Comparison of ENCODE assay signal across 8 cellular contexts in the genomic region with DNA sequence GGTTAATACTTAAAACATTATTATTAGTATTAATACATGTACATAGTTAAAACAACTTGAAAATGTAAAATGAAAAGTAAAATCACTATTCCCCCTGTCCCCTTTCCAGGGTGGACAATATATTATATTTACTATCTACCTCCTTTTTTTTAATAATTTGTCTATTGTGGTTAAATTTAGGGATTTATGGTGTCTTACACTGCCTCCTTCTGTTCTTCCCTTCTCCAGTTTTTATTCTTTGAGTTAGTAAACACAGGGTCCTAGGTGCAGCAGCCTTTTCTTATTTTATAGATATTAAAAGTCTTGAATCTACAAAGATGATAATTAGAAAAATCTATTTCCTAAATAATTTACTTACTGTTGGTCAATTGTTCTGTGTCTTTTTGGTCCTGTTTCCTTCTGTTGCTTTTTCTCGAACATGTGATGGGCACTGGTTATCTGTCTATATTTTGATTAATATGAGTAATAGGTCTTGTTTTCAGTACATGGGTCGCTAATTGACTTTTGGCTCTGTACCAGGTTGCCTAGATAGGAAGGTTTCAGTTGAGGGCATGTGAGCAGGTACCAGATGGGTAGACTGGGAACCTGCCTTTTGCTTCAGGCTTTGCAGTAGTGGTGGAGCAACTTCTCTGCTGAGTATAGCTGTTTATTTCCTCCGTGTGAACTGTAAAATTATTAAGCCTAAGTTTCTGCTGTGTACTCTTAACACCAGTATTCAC. TPM values are rescaled to one million over a fixed set of nuclear protein-coding genes. Genes with fewer than 3 reads are reported as not detected.
DNase-seq lines count a peak whose midpoint lies in the region; ATAC-seq and TF ChIP-seq lines count a peak whose summit lies in the region.

No MANE protein-coding gene starts in this region.

- H3K9ac ChIP-seq in trophoblast cell (ENCODE audit: low read length), result no peak overlapping the region

- DNase-seq in AG04450 (ENCODE audit: low read depth, low spot score), result no peak
- DNase-seq in GM13977 (ENCODE audit: low spot score), result peak; percentile 16
- DNase-seq in RKO (ENCODE audit: low spot score), result peak; percentile 46
- DNase-seq in esophagus muscularis mucosa (ENCODE audit: extremely low spot score), result no peak
- DNase-seq in trophoblast cell, result no peak
- DNase-seq in hippocampal formation (lab: John Stamatoyannopoulos, UW), result no peak
- DNase-seq in NCI-H187 (lab: John Stamatoyannopoulos, UW), result no peak

- in situ Hi-C loops in GM13977 (cut with MboI; ENCODE audit: low pct_unique_long_range_greater_than_20kb, low sequenced_read_pairs, unreplicated experiment), result no loop called here

- H4K8ac ChIP-seq in trophoblast cell (ENCODE audit: low read depth, low read length), result no peak overlapping the region

- peak overlapping the region; percentile 65 for H3K4me2 ChIP-seq in trophoblast cell (ENCODE audit: low read length)

- H2BK5ac ChIP-seq in trophoblast cell (ENCODE audit: low read depth, low read length, poor library complexity), result no peak overlapping the region

- no peak overlapping the region for H4K91ac ChIP-seq in trophoblast cell (ENCODE audit: low read depth, low read length)

- POLR2A ChIA-PET in AG04450 (lab: Yijun Ruan, JAX), result interaction anchor here (0.8 to 1.5 kb wide), 3 partner anchors 32 to 48 kb away, joined by 3 to 27 read pairs (median 4); a partner anchor contains a TSS

- TF ChIP-seq POLR2A in esophagus muscularis mucosa (IDR thresholded peaks at IDR 0.05; ENCODE audit: low read depth), result no peak

- CTCF ChIA-PET in AG04450 (lab: Charles Lee), result interaction anchor here (0.6 to 1.6 kb wide), 4 partner anchors 32 to 54 kb away, joined by 3 to 7 read pairs (median 4); a partner anchor contains a TSS

- H3K23ac ChIP-seq in trophoblast cell (ENCODE audit: low read length), result no peak overlapping the region

- H3K4me3 ChIP-seq in AG04450 (ENCODE audit: low read depth, low read length) (peak overlapping the region; percentile 98), esophagus muscularis mucosa (peak overlapping the region; percentile 62 to 83 (median 72)), trophoblast cell (ENCODE audit: low read depth, low read length) (no peak overlapping the region)

- no peak overlapping the region for H3K4ac ChIP-seq in trophoblast cell (ENCODE audit: low read depth, low read length)

- H2BK120ac ChIP-seq in trophoblast cell (ENCODE audit: insufficient read depth, low read length, poor library complexity), result no peak overlapping the region

- no peak overlapping the region for H2AFZ ChIP-seq in trophoblast cell (ENCODE audit: insufficient read depth, low read length, poor library complexity)

- no peak overlapping the region for H3K14ac ChIP-seq in trophoblast cell (ENCODE audit: low read length)

- peaks cover 10% of the 10 kb centered on the region for H3K79me1 ChIP-seq in trophoblast cell (ENCODE audit: low read length)

- no peak overlapping the region for H4K12ac ChIP-seq in trophoblast cell (ENCODE audit: low read depth, low read length)

- no peak for TF ChIP-seq EP300 in esophagus muscularis mucosa (IDR thresholded peaks at IDR 0.05)

- TF ChIP-seq CTCF in AG04450 (IDR thresholded peaks at IDR 0.05; ENCODE audit: low read depth, low read length), result 0 out of 2 replicates have a peak, but pooled peaks have one; percentile 17
- no peak for TF ChIP-seq CTCF in GM13977 (IDR thresholded peaks at IDR 0.05; ENCODE audit: extremely low read depth, insufficient read depth, missing control alignments)
- TF ChIP-seq CTCF in esophagus muscularis mucosa (IDR thresholded peaks at IDR 0.05), result no peak

- H3K79me2 ChIP-seq in trophoblast cell (ENCODE audit: control insufficient read depth, insufficient read depth, low read length, poor library complexity), result peaks cover 6% of the 10 kb centered on the region

- H3K18ac ChIP-seq in trophoblast cell (ENCODE audit: low read length), result no peak overlapping the region

- H3K9me3 ChIP-seq in AG04450 (ENCODE audit: control insufficient read depth, insufficient read depth, low read length) (no peaks in the 10 kb centered on the region; the same call in 1 of the 2 replicates), esophagus muscularis mucosa (no peaks in the 10 kb centered on the region), trophoblast cell (ENCODE audit: insufficient read depth, low read depth, low read length) (no peaks in the 10 kb centered on the region)

- H3K27me3 ChIP-seq in AG04450 (ENCODE audit: control insufficient read depth, insufficient read depth, low read length) (no peaks in the 10 kb centered on the region), esophagus muscularis mucosa (no peaks in the 10 kb centered on the region), trophoblast cell (ENCODE audit: insufficient read depth, low read length) (no peaks in the 10 kb centered on the region)

- H2AK5ac ChIP-seq in trophoblast cell (ENCODE audit: low read length), result no peak overlapping the region

- WGBS in esophagus muscularis mucosa, result 16% methylated on average over 3 of the region's 3 CpGs
- WGBS in trophoblast cell (ENCODE audit: extremely low coverage, insufficient coverage, insufficient read length), result no CpG with 5 or more reads among the region's 3 CpGs

- H2BK12ac ChIP-seq in trophoblast cell (ENCODE audit: low read length), result no peak overlapping the region

- H3K36me3 ChIP-seq in esophagus muscularis mucosa (no peaks in the 10 kb centered on the region), trophoblast cell (ENCODE audit: control insufficient read depth in 1 of 2, insufficient read depth in 2 of 2, low read length in 2 of 2) (no peaks in the 10 kb centered on the region)

- H3K4me1 ChIP-seq in esophagus muscularis mucosa (peaks cover 18 to 49% (median 39%) of the 10 kb centered on the region in 4 donors), trophoblast cell (ENCODE audit: control insufficient read depth in 1 of 2, insufficient read depth in 2 of 2, low read length in 2 of 2) (peaks cover 12 to 13% of the 10 kb centered on the region in 2 experiments)

- ATAC-seq in GM18517 (IDR thresholded peaks at IDR 0.05; ENCODE audit: unreplicated experiment), result no peak

- intact Hi-C loops in esophagus muscularis mucosa (cut with DNase I), result loop anchor here (5.0 kb wide), 1 partner anchor 44 kb away; no protein-coding TSS in a partner anchor

- H3K27ac ChIP-seq in AG04450 (ENCODE audit: low read depth, low read length) (no peak overlapping the region), esophagus muscularis mucosa (replicated peaks in 1 of 4) (peak overlapping the region; percentile 87 to 90 (median 88)), trophoblast cell (ENCODE audit: low read depth, low read length) (no peak overlapping the region)

RNA-seq across cellular contexts. Expression of a gene that starts 1.1 kb away (rescaled TPM):
- polyA plus RNA-seq in AG04450 (2011; rRNA removed), result 22.9 and 31.4 TPM in 2 replicates
- polyA minus RNA-seq in AG04450 (2011; rRNA and poly(A)+ RNA removed), result 12.6 and 16.7 TPM in 2 replicates
- total RNA-seq in esophagus muscularis mucosa, result 10 to 100 TPM; 15.1 to 26.6 (median 21.3) TPM
- polyA plus RNA-seq in trophoblast cell (2013), result 20.2 and 20.8 TPM in 2 replicates

RNA-seq across cellular contexts. Expression of a gene that starts 32.5 kb away (rescaled TPM):
- 32.4 and 49.7 TPM in 2 replicates for polyA plus RNA-seq in AG04450 (2011; rRNA removed)
- polyA minus RNA-seq in AG04450 (2011; rRNA and poly(A)+ RNA removed), result 12.9 and 19.8 TPM in 2 replicates
- total RNA-seq in esophagus muscularis mucosa, result 10 to 100 TPM; 35.7 to 68.9 (median 52.6) TPM
- 30.1 and 32.5 TPM in 2 replicates for polyA plus RNA-seq in trophoblast cell (2013)

Comparison
In these comparisons a context has a peak if more than half of its experiments do, and no peak if none do; other contexts are left out.
1. DNase-seq: peak in GM13977 (single experiment) and RKO (single experiment); none in AG04450 (single experiment), esophagus muscularis mucosa (single experiment), trophoblast cell (0 of 2), hippocampal formation (0 of 2) and NCI-H187 (0 of 2).
2. H3K27ac ChIP-seq: peak in esophagus muscularis mucosa (4 of 4); none in AG04450 (single experiment) and trophoblast cell (single experiment).